ENCODE assay signal across 22 cellular contexts in genomic region chr20:38664284-38664683, GRCh38.
DNase-seq lines count a peak whose midpoint lies in the region; ATAC-seq, FAIRE-seq and TF ChIP-seq lines count a peak whose summit lies in the region.
"Had no signal": no experiment of that assay in that cellular context is flagged by ENCODE, and none has a peak within 500 bp of the region (broad histone marks: within the 10 kb centered on the region; RNA-seq: fewer than 3 reads in every experiment).

No MANE protein-coding gene starts in this region.

- peaks cover 0 to 6% (median 0%) of the 10 kb centered on the region in 5 experiments for H3K9me3 Mint-ChIP-seq in brain
- peaks cover 0 to 11% (median 3%) of the 10 kb centered on the region in 11 donors for H3K9me3 Mint-ChIP-seq in naive thymus-derived CD4-positive, alpha-beta T cell
- H3K9me3 Mint-ChIP-seq: CD8-positive, alpha-beta T cell; HFFc6 had no signal

- no peak for ATAC-seq in GM19452 (IDR thresholded peaks at IDR 0.05; ENCODE audit: unreplicated experiment)
- no peak for ATAC-seq in naive thymus-derived CD4-positive, alpha-beta T cell
- ATAC-seq: CD8-positive, alpha-beta T cell; HCT116 had no signal

- H3K4me1 Mint-ChIP-seq in brain = peaks cover 86% of the 10 kb centered on the region
- H3K4me1 Mint-ChIP-seq in naive thymus-derived CD4-positive, alpha-beta T cell = no peaks in the 10 kb centered on the region
- H3K4me1 Mint-ChIP-seq: B cell; CD4-positive, CD25-positive, alpha-beta regulatory T cell had no signal

- TF ChIP-seq CTCF in HEK293 (tag by site-specific recombination; IDR thresholded peaks at IDR 0.05) (no peak), brain (conservative IDR thresholded peaks at IDR 0.05) (no peak)

- peak overlapping the region in 4 of 5 experiments; percentile 16 to 97 (median 76) for H3K27ac Mint-ChIP-seq in brain
- no peak overlapping the region for H3K27ac Mint-ChIP-seq in naive thymus-derived CD4-positive, alpha-beta T cell
- H3K27ac Mint-ChIP-seq: B cell; CD4-positive, CD25-positive, alpha-beta regulatory T cell; CD8-positive, alpha-beta T cell; HFFc6 had no signal

- POLR2A ChIA-PET in HEK293 (lab: Yijun Ruan, JAX) = no interaction called here
- POLR2A ChIA-PET in naive thymus-derived CD4-positive, alpha-beta T cell (lab: Charles Lee) = no interaction called here

- no peaks in the 10 kb centered on the region for H3K27me3 ChIP-seq in naive thymus-derived CD4-positive, alpha-beta T cell (ENCODE audit: control insufficient read depth in 2 of 2, insufficient read depth in 2 of 2, low read length in 2 of 2)
- H3K27me3 ChIP-seq: BLaER1 had no signal

- H3K4me1 ChIP-seq in HEK293 (ENCODE audit: control insufficient read depth, insufficient read depth, low read length) = no peaks in the 10 kb centered on the region
- H3K4me1 ChIP-seq in naive thymus-derived CD4-positive, alpha-beta T cell (ENCODE audit: control insufficient read depth in 2 of 2, insufficient read depth in 2 of 2, low read length in 2 of 2) = no peaks in the 10 kb centered on the region
- H3K4me1 ChIP-seq: BLaER1 had no signal

- peak overlapping the region in 3 of 5 experiments; percentile 12 to 19 (median 17) for H3K4me3 Mint-ChIP-seq in brain
- no peak overlapping the region for H3K4me3 Mint-ChIP-seq in naive thymus-derived CD4-positive, alpha-beta T cell
- H3K4me3 Mint-ChIP-seq: B cell; CD4-positive, CD25-positive, alpha-beta regulatory T cell; CD8-positive, alpha-beta T cell; HFFc6 had no signal

- intact Hi-C loops in posterior vena cava (cut with DNase I) = no loop called here
- intact Hi-C loops in naive thymus-derived CD4-positive, alpha-beta T cell (cut with micrococcal nuclease) = no loop called here

- H3K9me3 ChIP-seq in HEK293 (ENCODE audit: control insufficient read depth, insufficient read depth, low read depth, low read length) = no peaks in the 10 kb centered on the region
- H3K9me3 ChIP-seq in naive thymus-derived CD4-positive, alpha-beta T cell (ENCODE audit: control insufficient read depth in 2 of 3, low read length in 3 of 3) = no peaks in the 10 kb centered on the region
- H3K9me3 ChIP-seq: BLaER1, Caco-2 had no signal

- H3K4me3 ChIP-seq in HEK293 (ENCODE audit: low read depth, low read length) = no peak overlapping the region
- H3K4me3 ChIP-seq in naive thymus-derived CD4-positive, alpha-beta T cell (ENCODE audit: low read length) = no peak overlapping the region
- H3K4me3 ChIP-seq: BLaER1, GM23248 had no signal

- no peaks in the 10 kb centered on the region for H3K36me3 Mint-ChIP-seq in brain
- H3K36me3 Mint-ChIP-seq in naive thymus-derived CD4-positive, alpha-beta T cell = no peaks in the 10 kb centered on the region
- H3K36me3 Mint-ChIP-seq: CD4-positive, CD25-positive, alpha-beta regulatory T cell; CD8-positive, alpha-beta T cell had no signal

- FAIRE-seq in HTR-8/SVneo (lab: Jason Lieb, UNC) = peak; percentile 31
- FAIRE-seq: G401.6, GM12892, H1 had no signal

- H3K27me3 Mint-ChIP-seq in brain = peaks cover 5% of the 10 kb centered on the region
- peaks cover 33 to 57% (median 45%) of the 10 kb centered on the region in 5 donors for H3K27me3 Mint-ChIP-seq in naive thymus-derived CD4-positive, alpha-beta T cell

- no peak for DNase-seq in HTR-8/SVneo (ENCODE audit: insufficient read length, low spot score)
- DNase-seq in posterior vena cava (ENCODE audit: low spot score) = peak; percentile 29
- no peak for DNase-seq in AML-193 (lab: John Stamatoyannopoulos, UW)
- no peak for DNase-seq in naive thymus-derived CD4-positive, alpha-beta T cell
- DNase-seq: Caco-2; CD4-positive, CD25-positive, alpha-beta regulatory T cell; CD8-positive, alpha-beta T cell; DMS153; DND-41; H7; HFFc6 had no signal

- CTCF ChIA-PET in HEK293 (lab: Yijun Ruan, JAX) = interaction anchor here (0.6 to 1.7 kb wide), 3 partner anchors 15 to 303 kb away, joined by 3 to 6 read pairs (median 4); no protein-coding TSS in a partner anchor
- CTCF ChIA-PET in naive thymus-derived CD4-positive, alpha-beta T cell (lab: Charles Lee) = no interaction called here

- H3K36me3 ChIP-seq in HEK293 (ENCODE audit: control insufficient read depth in 2 of 2, insufficient read depth in 1 of 2, low read length in 2 of 2) = no peaks in the 10 kb centered on the region
- H3K36me3 ChIP-seq in naive thymus-derived CD4-positive, alpha-beta T cell (ENCODE audit: control insufficient read depth in 2 of 3, insufficient read depth in 3 of 3, low read length in 3 of 3) = no peaks in the 10 kb centered on the region
- H3K36me3 ChIP-seq: BLaER1 had no signal

- H3K27ac ChIP-seq in HEK293 (ENCODE audit: extremely low read depth, low read depth, low read length) = no peak overlapping the region
- no peak overlapping the region for H3K27ac ChIP-seq in naive thymus-derived CD4-positive, alpha-beta T cell (ENCODE audit: low read depth, low read length)
- H3K27ac ChIP-seq: BLaER1, C4-2B, GM23248 had no signal

TF ChIP-seq in HEK293, 187 proteins besides CTCF, POLR2A, EP300 and RAD21:
- no peak for TF ChIP-seq ZNF654 (tag by site-specific recombination; IDR thresholded peaks at IDR 0.05; ENCODE audit: low read depth)
- no peak for TF ChIP-seq MYNN (tag by site-specific recombination; IDR thresholded peaks at IDR 0.05; ENCODE audit: borderline replicate concordance)
- peak; percentile 97 for TF ChIP-seq ZNF548 (tag by site-specific recombination; IDR thresholded peaks at IDR 0.05)

Comparison
In these comparisons a context has a peak if more than half of its experiments do, and no peak if none do; other contexts are left out.
1. H3K27ac Mint-ChIP-seq: peak in brain (4 of 5); none in naive thymus-derived CD4-positive, alpha-beta T cell (0 of 9).
2. H3K4me3 Mint-ChIP-seq: peak in brain (3 of 5); none in naive thymus-derived CD4-positive, alpha-beta T cell (0 of 10).